13 cellular contexts compared by ENCODE assay signal in genomic region chr2:3606028-3606369, GRCh38. TPM values are rescaled to one million over a fixed set of nuclear protein-coding genes. Genes with fewer than 3 reads are reported as not detected.
DNase-seq lines count a peak whose midpoint lies in the region; ATAC-seq and TF ChIP-seq lines count a peak whose summit lies in the region.
"Had no signal": no experiment of that assay in that cellular context is flagged by ENCODE, and none has a peak within 500 bp of the region (broad histone marks: within the 10 kb centered on the region; RNA-seq: fewer than 3 reads in every experiment).

No MANE protein-coding gene starts in this region.

- H3K27ac ChIP-seq in KMS-11 = peak overlapping the region; percentile 47; the same call in 1 of the 2 replicates
- H3K27ac ChIP-seq: lower lobe of right lung had no signal

- TF ChIP-seq CTCF in KMS-11 (conservative IDR thresholded peaks at IDR 0.05; ENCODE audit: low read depth, low read length) (no peak), osteocyte (IDR thresholded peaks at IDR 0.05) (no peak)

- H3K4me1 ChIP-seq in KMS-11 (ENCODE audit: low read depth, poor library complexity, severe bottlenecking) = peaks cover 8% of the 10 kb centered on the region
- peaks cover 7% of the 10 kb centered on the region for H3K4me1 ChIP-seq in adipocyte (ENCODE audit: control insufficient read depth, insufficient read depth, low read length)
- H3K4me1 ChIP-seq: lower lobe of right lung, thyroid gland had no signal

- no peaks in the 10 kb centered on the region for H3K36me3 ChIP-seq in KMS-11 (ENCODE audit: insufficient read depth)
- H3K36me3 ChIP-seq in adipocyte (ENCODE audit: control insufficient read depth, insufficient read depth, low read length, severe bottlenecking) = no peaks in the 10 kb centered on the region
- H3K36me3 ChIP-seq: lower lobe of right lung, thyroid gland had no signal

- no peaks in the 10 kb centered on the region for H4K20me1 ChIP-seq in KMS-11 (ENCODE audit: insufficient read depth)

- H2AFZ ChIP-seq in KMS-11 (ENCODE audit: low read depth) = peak overlapping the region; percentile 97

- no peaks in the 10 kb centered on the region for H3K36me3 Mint-ChIP-seq in activated CD4-positive, alpha-beta T cell treated with anti-CD3 and anti-CD28 coated beads, Interleukin-2, amount 10 ng/mL, durations not matched to agents 24 days and 14 days (ENCODE audit: low read depth)
- H3K36me3 Mint-ChIP-seq in activated CD4-positive, alpha-beta T cell treated with anti-CD3 and anti-CD28 coated beads for 36 hours (ENCODE audit: low read depth) = no peaks in the 10 kb centered on the region
- no peaks in the 10 kb centered on the region for H3K36me3 Mint-ChIP-seq in osteocyte (ENCODE audit: unreplicated experiment)
- H3K36me3 Mint-ChIP-seq: naive thymus-derived CD4-positive, alpha-beta T cell had no signal

- no peak for DNase-seq in activated CD4-positive, alpha-beta T cell treated with anti-CD3 and anti-CD28 coated beads, Interleukin-2, amount 10 ng/mL, durations not matched to agents 24 days and 14 days
- no peak for DNase-seq in activated CD4-positive, alpha-beta T cell treated with anti-CD3 and anti-CD28 coated beads for 36 hours
- no peak for DNase-seq in adipocyte (ENCODE audit: low read depth)
- peak; percentile 75 for DNase-seq in osteocyte (ENCODE audit: extremely low spot score, unreplicated experiment)
- DNase-seq in nucleus accumbens (lab: John Stamatoyannopoulos, UW) = no peak
- no peak for DNase-seq in stimulated activated CD4-positive, alpha-beta T cell treated with anti-CD3 and anti-CD28 coated beads, Interleukin-4, amount 100 ng/mL, for 24 hours
- DNase-seq: lower lobe of right lung had no signal

- POLR2A ChIA-PET in activated CD4-positive, alpha-beta T cell treated with anti-CD3 and anti-CD28 coated beads for 36 hours (lab: Charles Lee) = interaction anchor here (0.9 kb wide), 1 partner anchor 47 kb away, joined by 3 read pairs; no protein-coding TSS in a partner anchor

- no peaks in the 10 kb centered on the region for H3K27me3 Mint-ChIP-seq in activated CD4-positive, alpha-beta T cell treated with anti-CD3 and anti-CD28 coated beads, Interleukin-2, amount 10 ng/mL, durations not matched to agents 24 days and 14 days
- no peaks in the 10 kb centered on the region for H3K27me3 Mint-ChIP-seq in activated CD4-positive, alpha-beta T cell treated with anti-CD3 and anti-CD28 coated beads for 36 hours
- peaks cover 3% of the 10 kb centered on the region for H3K27me3 Mint-ChIP-seq in osteocyte (ENCODE audit: unreplicated experiment)
- H3K27me3 Mint-ChIP-seq: CD4-positive, alpha-beta T cell had no signal

- no peak for ATAC-seq in activated CD4-positive, alpha-beta T cell treated with anti-CD3 and anti-CD28 coated beads for 36 hours
- no peak for ATAC-seq in HG02610 (IDR thresholded peaks at IDR 0.05; ENCODE audit: unreplicated experiment)
- ATAC-seq: lower lobe of right lung; naive thymus-derived CD4-positive, alpha-beta T cell had no signal

- H3K27me3 ChIP-seq in KMS-11 (ENCODE audit: insufficient read depth, low read depth) (no peaks in the 10 kb centered on the region), adipocyte (replicated peaks; ENCODE audit: control insufficient read depth, insufficient read depth, low read length) (peaks cover 14% of the 10 kb centered on the region)
- H3K27me3 ChIP-seq: thyroid gland had no signal

- no peak overlapping the region for H3K4me3 ChIP-seq in KMS-11 (IDR thresholded peaks at IDR 0.05; ENCODE audit: insufficient read depth, low read depth, low read length)
- peak overlapping the region; percentile 28 for H3K4me3 ChIP-seq in adipocyte (ENCODE audit: low read length)
- H3K4me3 ChIP-seq: lower lobe of right lung, thyroid gland had no signal

- intact Hi-C loops in activated CD4-positive, alpha-beta T cell treated with anti-CD3 and anti-CD28 coated beads, Interleukin-2, amount 10 ng/mL, durations not matched to agents 24 days and 14 days (cut with micrococcal nuclease) = no loop called here
- intact Hi-C loops in activated CD4-positive, alpha-beta T cell treated with anti-CD3 and anti-CD28 coated beads for 36 hours (cut with DNase I, micrococcal nuclease) = no loop called here

- H3K4me2 ChIP-seq in KMS-11 = no peak overlapping the region

- no peak overlapping the region for H3K9ac ChIP-seq in KMS-11
- peak overlapping the region; percentile 64 for H3K9ac ChIP-seq in adipocyte (ENCODE audit: low read length)

- no peaks in the 10 kb centered on the region for H3K79me2 ChIP-seq in KMS-11 (ENCODE audit: insufficient read depth, low read depth)

- CTCF ChIA-PET in activated CD4-positive, alpha-beta T cell treated with anti-CD3 and anti-CD28 coated beads for 36 hours (lab: Charles Lee) = no interaction called here

- H3K9me3 Mint-ChIP-seq in activated CD4-positive, alpha-beta T cell treated with anti-CD3 and anti-CD28 coated beads, Interleukin-2, amount 10 ng/mL, durations not matched to agents 24 days and 14 days = no peaks in the 10 kb centered on the region
- no peaks in the 10 kb centered on the region for H3K9me3 Mint-ChIP-seq in activated CD4-positive, alpha-beta T cell treated with anti-CD3 and anti-CD28 coated beads for 36 hours (ENCODE audit: low read depth)
- no peaks in the 10 kb centered on the region for H3K9me3 Mint-ChIP-seq in osteocyte (ENCODE audit: unreplicated experiment)
- H3K9me3 Mint-ChIP-seq: CD4-positive, alpha-beta T cell; naive thymus-derived CD4-positive, alpha-beta T cell had no signal

- no peak overlapping the region for H3K4me3 Mint-ChIP-seq in activated CD4-positive, alpha-beta T cell treated with anti-CD3 and anti-CD28 coated beads, Interleukin-2, amount 10 ng/mL, durations not matched to agents 24 days and 14 days
- H3K4me3 Mint-ChIP-seq in activated CD4-positive, alpha-beta T cell treated with anti-CD3 and anti-CD28 coated beads for 36 hours = no peak overlapping the region
- H3K4me3 Mint-ChIP-seq in osteocyte (ENCODE audit: unreplicated experiment) = no peak overlapping the region
- H3K4me3 Mint-ChIP-seq: CD4-positive, alpha-beta T cell had no signal

- H3K27ac Mint-ChIP-seq in activated CD4-positive, alpha-beta T cell treated with anti-CD3 and anti-CD28 coated beads, Interleukin-2, amount 10 ng/mL, durations not matched to agents 24 days and 14 days = peak overlapping the region; percentile 67
- H3K27ac Mint-ChIP-seq in activated CD4-positive, alpha-beta T cell treated with anti-CD3 and anti-CD28 coated beads for 36 hours = no peak overlapping the region
- H3K27ac Mint-ChIP-seq in osteocyte (ENCODE audit: unreplicated experiment) = no peak overlapping the region
- H3K27ac Mint-ChIP-seq: CD4-positive, alpha-beta T cell had no signal

- peaks cover 4% of the 10 kb centered on the region for H3K4me1 Mint-ChIP-seq in activated CD4-positive, alpha-beta T cell treated with anti-CD3 and anti-CD28 coated beads, Interleukin-2, amount 10 ng/mL, durations not matched to agents 24 days and 14 days
- H3K4me1 Mint-ChIP-seq in activated CD4-positive, alpha-beta T cell treated with anti-CD3 and anti-CD28 coated beads for 36 hours = peaks cover 3% of the 10 kb centered on the region
- H3K4me1 Mint-ChIP-seq in osteocyte (ENCODE audit: unreplicated experiment) = no peaks in the 10 kb centered on the region

- no peaks in the 10 kb centered on the region for H3K9me3 ChIP-seq in adipocyte (ENCODE audit: control insufficient read depth, low read length)
- H3K9me3 ChIP-seq: lower lobe of right lung, thyroid gland had no signal

RNA-seq across cellular contexts. Expression of gene COLEC11, which starts 11.1 kb away (rescaled TPM):
- total RNA-seq in activated CD4-positive, alpha-beta T cell treated with anti-CD3 and anti-CD28 coated beads, Interleukin-2, amount 10 ng/mL, durations not matched to agents 24 days and 14 days = 0.47 and 0.49 TPM in 2 replicates
- total RNA-seq in activated CD4-positive, alpha-beta T cell treated with anti-CD3 and anti-CD28 coated beads for 36 hours = under 1 TPM; 0.18 to 0.37 TPM
- total RNA-seq in osteocyte = not detected in 2 replicates
- total RNA-seq: Daoy had no signal

RNA-seq across cellular contexts. Expression of gene RPS7, which starts 30.9 kb away (rescaled TPM):
- 1,768 and 1,784 TPM in 2 replicates for total RNA-seq in activated CD4-positive, alpha-beta T cell treated with anti-CD3 and anti-CD28 coated beads, Interleukin-2, amount 10 ng/mL, durations not matched to agents 24 days and 14 days
- 1,000 to 10,000 TPM; 1,481 to 1,840 TPM for total RNA-seq in activated CD4-positive, alpha-beta T cell treated with anti-CD3 and anti-CD28 coated beads for 36 hours
- total RNA-seq in osteocyte = 1,082 and 1,101 TPM in 2 replicates

RNA-seq across cellular contexts. Expression of gene RNASEH1, which starts 47.9 kb away (rescaled TPM):
- 27.8 and 29.8 TPM in 2 replicates for total RNA-seq in activated CD4-positive, alpha-beta T cell treated with anti-CD3 and anti-CD28 coated beads, Interleukin-2, amount 10 ng/mL, durations not matched to agents 24 days and 14 days
- total RNA-seq in activated CD4-positive, alpha-beta T cell treated with anti-CD3 and anti-CD28 coated beads for 36 hours = 10 to 100 TPM; 14.6 to 24.0 TPM
- 24.6 and 25.5 TPM in 2 replicates for total RNA-seq in osteocyte

RNA-seq across cellular contexts. Expression of gene ALLC, which starts 52.0 kb away (rescaled TPM):
- not detected in 2 replicates for total RNA-seq in activated CD4-positive, alpha-beta T cell treated with anti-CD3 and anti-CD28 coated beads, Interleukin-2, amount 10 ng/mL, durations not matched to agents 24 days and 14 days
- not detected for total RNA-seq in activated CD4-positive, alpha-beta T cell treated with anti-CD3 and anti-CD28 coated beads for 36 hours
- total RNA-seq in osteocyte = not detected in 2 replicates
- total RNA-seq: CD4-positive, alpha-beta T cell; lower lobe of right lung; naive thymus-derived CD4-positive, alpha-beta T cell; thyroid gland had no signal
